Comparison of ENCODE assay signal across 8 cellular contexts in genomic region chr10:44932338-44933116, GRCh38. TPM values are rescaled to one million over a fixed set of nuclear protein-coding genes. Genes with fewer than 3 reads are reported as not detected.
DNase-seq lines count a peak whose midpoint lies in the region; ATAC-seq and TF ChIP-seq lines count a peak whose summit lies in the region.

No MANE protein-coding gene starts in this region.

- no peaks in the 10 kb centered on the region for H3F3A ChIP-seq in PC-3 (ENCODE audit: low read length, unreplicated experiment)

- 0 out of 2 replicates have a peak, but pooled peaks cover 5% of the 10 kb centered on the region for H3K27me3 ChIP-seq in PC-3 (ENCODE audit: low read length)
- H3K27me3 ChIP-seq in stomach, result no peaks in the 10 kb centered on the region

- no peak overlapping the region for H3K27ac Mint-ChIP-seq in neural crest cell (ENCODE audit: unreplicated experiment)

- no peak overlapping the region for H3K4me2 ChIP-seq in PC-3 (ENCODE audit: low read length)

- CTCF ChIA-PET in PC-3 (lab: Charles Lee), result interaction anchor here (0.5 to 1.6 kb wide), 5 partner anchors 12 to 303 kb away, joined by 3 to 8 read pairs (median 3); no protein-coding TSS in a partner anchor

- no peaks in the 10 kb centered on the region for H3K27me3 Mint-ChIP-seq in neural crest cell (ENCODE audit: low read depth)

- intact Hi-C loops in PC-3 (cut with micrococcal nuclease) (loop anchor here (1.0 to 5.0 kb wide), 4 partner anchors 26 to 275 kb away; partner anchors contain the start of gene RASSF4), stomach (cut with DNase I; ENCODE audit: low total_unique reads) (loop anchor here (5.0 kb wide), 1 partner anchor 35 kb away; no protein-coding TSS in a partner anchor)

- no peak for TF ChIP-seq POLR2A in stomach (IDR thresholded peaks at IDR 0.05)

- BruUV-seq in PC-3 (replicated peaks; lab: Mats Ljungman, UMichigan), result no TSS peak

- H3K9me3 ChIP-seq in PC-3 (ENCODE audit: low read length), result no peaks in the 10 kb centered on the region
- H3K9me3 ChIP-seq in stomach, result no peaks in the 10 kb centered on the region

- no peak for TF ChIP-seq EP300 in stomach (IDR thresholded peaks at IDR 0.05)

- no peak overlapping the region for H3K9ac ChIP-seq in PC-3 (ENCODE audit: low read length)

- no peak overlapping the region for H3K4me3 ChIP-seq in PC-3 (ENCODE audit: low read length)
- no peak overlapping the region for H3K4me3 ChIP-seq in fibroblast of pulmonary artery (replicated peaks; ENCODE audit: low read depth, low read length)
- no peak overlapping the region for H3K4me3 ChIP-seq in stomach

- H2AFZ ChIP-seq in PC-3 (ENCODE audit: low read length), result no peak overlapping the region

- ATAC-seq in GM19467 (IDR thresholded peaks at IDR 0.05; ENCODE audit: unreplicated experiment) (peak; percentile 92), HG03521 (IDR thresholded peaks at IDR 0.05; ENCODE audit: unreplicated experiment) (peak; percentile 85), PC-3 (peak; percentile 99)

- peaks cover 2% of the 10 kb centered on the region for H3K36me3 Mint-ChIP-seq in neural crest cell (ENCODE audit: low read depth)

- WGBS in stomach, 5 donors, result 53 to 77% (median 58%) methylated on average over 7 to 11 of the region's 11 CpGs

- TF ChIP-seq CTCF in PC-3 (conservative IDR thresholded peaks at IDR 0.05; ENCODE audit: low read depth, low read length) (peak; percentile 99), fibroblast of pulmonary artery (IDR thresholded peaks at IDR 0.05; ENCODE audit: low read length, missing control alignments) (peak; percentile 98), neural crest cell (conservative IDR thresholded peaks at IDR 0.05) (peak; percentile 91), stomach (IDR thresholded peaks at IDR 0.05) (peak in 6 of 7 experiments; percentile 77 to 97 (median 96))

- POLR2A ChIA-PET in PC-3 (lab: Charles Lee; ENCODE audit: unreplicated experiment), result interaction anchor here (1.0 kb wide), 1 partner anchor 69 kb away, joined by 3 read pairs; no protein-coding TSS in a partner anchor

- H3K4me3 Mint-ChIP-seq in neural crest cell, result no peak overlapping the region

- no peaks in the 10 kb centered on the region for H3K36me3 ChIP-seq in PC-3 (ENCODE audit: low read depth, low read length)
- no peaks in the 10 kb centered on the region for H3K36me3 ChIP-seq in stomach

- H3K9me2 ChIP-seq in PC-3 (replicated peaks; ENCODE audit: low read length), result no peaks in the 10 kb centered on the region

- H4K20me1 ChIP-seq in PC-3 (ENCODE audit: low read length), result no peaks in the 10 kb centered on the region

- H3K9me3 Mint-ChIP-seq in neural crest cell, result peaks cover 6% of the 10 kb centered on the region

- peaks cover 8% of the 10 kb centered on the region for H3K4me1 Mint-ChIP-seq in neural crest cell

- H3K27ac ChIP-seq in PC-3 (ENCODE audit: low read length) (no peak overlapping the region), stomach (no peak overlapping the region)

- DNase-seq in DMS 273 treated with DMSO at 0.1 percent for 48 hours (lab: John Stamatoyannopoulos, UW), result peak; percentile 28
- DNase-seq in PC-3, result peak; percentile 91
- peak; percentile 90 to 93 for DNase-seq in activated T-cell treated with anti-CD3 and anti-CD28 coated beads, Interleukin-2, amount 50 U/mL, for 48 hours
- DNase-seq in fibroblast of pulmonary artery (ENCODE audit: low read depth), result peak; percentile 87
- DNase-seq in neural crest cell (ENCODE audit: low read depth, low spot score), result peak; percentile 95
- peak; percentile 96 for DNase-seq in stomach

- no peaks in the 10 kb centered on the region for H3K79me2 ChIP-seq in PC-3 (ENCODE audit: low read length)

- H3K4me1 ChIP-seq in PC-3 (ENCODE audit: insufficient read depth, low read length) (no peaks in the 10 kb centered on the region), stomach (peaks cover 11 to 29% (median 19%) of the 10 kb centered on the region in 4 donors)

RNA-seq across cellular contexts. Expression of gene TMEM72, which starts 21.4 kb away (rescaled TPM):
- not detected in 2 replicates for total RNA-seq in PC-3 (2014; rRNA removed)
- not detected in 2 replicates for total RNA-seq in neural crest cell
- total RNA-seq in stomach, result 10 to 100 TPM in 1 of 5 donors, 1 to 10 TPM in 1, not detected in 3; 1.3 to 30.4 TPM
- polyA plus RNA-seq in stomach, result under 1 TPM in 1 of 3 donors, not detected in 2; 0.13 TPM

RNA-seq across cellular contexts. Expression of gene RASSF4, which starts 27.1 kb away (rescaled TPM):
- total RNA-seq in PC-3 (2014; rRNA removed), result 7.7 and 8.7 TPM in 2 replicates
- total RNA-seq in neural crest cell, result 16.4 and 18.6 TPM in 2 replicates
- total RNA-seq in stomach, result 10 to 100 TPM in 4 of 5 donors, 1 to 10 TPM in 1; 7.8 to 74.5 (median 22.7) TPM
- 10 to 100 TPM in 2 of 3 donors, 1 to 10 TPM in 1; 7.8 to 13.7 (median 10.4) TPM for polyA plus RNA-seq in stomach

RNA-seq across cellular contexts. Expression of gene DEPP1, which starts 46.1 kb away (rescaled TPM):
- total RNA-seq in PC-3 (2014; rRNA removed) (8.0 and 9.0 TPM in 2 replicates), neural crest cell (0.50 and 1.1 TPM in 2 replicates), stomach (10 to 100 TPM in 4 of 5 donors, 1 to 10 TPM in 1; 9.8 to 72.9 (median 29.0) TPM)
- 10 to 100 TPM; 24.4 to 65.1 (median 42.0) TPM for polyA plus RNA-seq in stomach

Comparison
In these comparisons a context has a peak if more than half of its experiments do, and no peak if none do; other contexts are left out.
1. DNase-seq: peak in every context shown above with its lines; median percentile 96 in stomach; 95 in neural crest cell; 92 in activated T-cell treated with anti-CD3 and anti-CD28 coated beads, Interleukin-2, amount 50 U/mL, for 48 hours; 91 in PC-3; 87 in fibroblast of pulmonary artery; 28 in DMS 273 treated with DMSO at 0.1 percent for 48 hours.